ENCODE assay signal across 12 cellular contexts in the genomic region with DNA sequence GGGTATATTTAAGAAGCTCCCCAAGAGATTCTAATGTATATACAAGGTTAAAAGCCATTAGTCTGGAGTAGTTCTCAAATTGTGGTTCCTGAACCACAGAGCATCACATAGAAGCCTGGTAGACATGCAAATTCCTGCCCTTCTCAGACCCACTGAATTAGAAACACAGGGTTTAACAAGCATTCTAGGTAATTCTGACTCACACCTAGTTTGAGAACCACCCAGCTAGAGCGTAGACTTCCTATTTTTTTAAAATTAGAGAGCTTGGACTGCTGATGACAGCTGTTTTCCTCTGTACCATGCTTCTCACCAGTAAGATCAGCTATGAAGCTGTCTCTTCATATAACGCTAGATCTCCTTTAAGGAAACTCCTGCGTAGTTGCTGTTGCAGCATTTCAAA. TPM values are rescaled to one million over a fixed set of nuclear protein-coding genes. Genes with fewer than 3 reads are reported as not detected.
DNase-seq lines count a peak whose midpoint lies in the region; ATAC-seq, FAIRE-seq and TF ChIP-seq lines count a peak whose summit lies in the region.
"Had no signal": no experiment of that assay in that cellular context is flagged by ENCODE, and none has a peak within 500 bp of the region (broad histone marks: within the 10 kb centered on the region; RNA-seq: fewer than 3 reads in every experiment).

No MANE protein-coding gene starts in this region.

- peaks cover 0 to 7% (median 0%) of the 10 kb centered on the region in 3 donors for H3K36me3 ChIP-seq in esophagus squamous epithelium

- CTCF ChIA-PET in activated CD4-positive, alpha-beta T cell treated with anti-CD3 and anti-CD28 coated beads for 36 hours (lab: Charles Lee) = interaction anchor here (0.8 kb wide), 1 partner anchor 53 kb away, joined by 3 read pairs; no protein-coding TSS in a partner anchor
- CTCF ChIA-PET in activated CD4-positive, alpha-beta T cell treated with anti-CD3 and anti-CD28 coated beads, Interleukin-2, amount 10 ng/mL, durations not matched to agents 7 days and 5 days (lab: Charles Lee) = interaction anchor here (1.2 kb wide), 1 partner anchor 8 kb away, joined by 3 read pairs; no protein-coding TSS in a partner anchor

- no peak overlapping the region for H3K4me3 Mint-ChIP-seq in activated CD4-positive, alpha-beta T cell treated with anti-CD3 and anti-CD28 coated beads for 36 hours
- H3K4me3 Mint-ChIP-seq in activated CD4-positive, alpha-beta T cell treated with anti-CD3 and anti-CD28 coated beads, Interleukin-2, amount 10 ng/mL, durations not matched to agents 7 days and 5 days = no peak overlapping the region
- no peak overlapping the region for H3K4me3 Mint-ChIP-seq in stimulated activated effector memory CD8-positive, alpha-beta T cell treated with anti-CD3 and anti-CD28 coated beads, Interleukin-12 subunit alpha, Interleukin-12 subunit beta, amount 100 ng/mL, for 72 hours
- H3K4me3 Mint-ChIP-seq: T-helper 2 cell treated with Interferon-gamma antibody and Interleukin-4, amounts not matched to agents 5 μg/mL and 100 μg/mL, for 36 hours had no signal

- POLR2A ChIA-PET in activated CD4-positive, alpha-beta T cell treated with anti-CD3 and anti-CD28 coated beads for 36 hours (lab: Charles Lee) = no interaction called here
- POLR2A ChIA-PET in activated CD4-positive, alpha-beta T cell treated with anti-CD3 and anti-CD28 coated beads, Interleukin-2, amount 10 ng/mL, durations not matched to agents 7 days and 5 days (lab: Charles Lee) = no interaction called here

- H3K4me1 Mint-ChIP-seq in activated CD4-positive, alpha-beta T cell treated with anti-CD3 and anti-CD28 coated beads for 36 hours = peaks cover 18% of the 10 kb centered on the region
- H3K4me1 Mint-ChIP-seq in activated CD4-positive, alpha-beta T cell treated with anti-CD3 and anti-CD28 coated beads, Interleukin-2, amount 10 ng/mL, durations not matched to agents 7 days and 5 days = peaks cover 14% of the 10 kb centered on the region
- peaks cover 5% of the 10 kb centered on the region for H3K4me1 Mint-ChIP-seq in stimulated activated effector memory CD8-positive, alpha-beta T cell treated with anti-CD3 and anti-CD28 coated beads, Interleukin-12 subunit alpha, Interleukin-12 subunit beta, amount 100 ng/mL, for 72 hours

- no peak overlapping the region for H3K27ac Mint-ChIP-seq in activated CD4-positive, alpha-beta T cell treated with anti-CD3 and anti-CD28 coated beads for 36 hours
- no peak overlapping the region for H3K27ac Mint-ChIP-seq in activated CD4-positive, alpha-beta T cell treated with anti-CD3 and anti-CD28 coated beads, Interleukin-2, amount 10 ng/mL, durations not matched to agents 7 days and 5 days
- H3K27ac Mint-ChIP-seq in stimulated activated effector memory CD8-positive, alpha-beta T cell treated with anti-CD3 and anti-CD28 coated beads, Interleukin-12 subunit alpha, Interleukin-12 subunit beta, amount 100 ng/mL, for 72 hours = no peak overlapping the region
- H3K27ac Mint-ChIP-seq: T-helper 2 cell treated with Interferon-gamma antibody and Interleukin-4, amounts not matched to agents 5 μg/mL and 100 μg/mL, for 36 hours had no signal

- H3K4me1 ChIP-seq in esophagus squamous epithelium = peaks cover 0 to 6% (median 0%) of the 10 kb centered on the region in 3 donors

- no peak for FAIRE-seq in urothelium cell line (lab: Jason Lieb, UNC)
- FAIRE-seq: A204.1 had no signal

- TF ChIP-seq CTCF in esophagus squamous epithelium (IDR thresholded peaks at IDR 0.05) = no peak

- H3K27ac ChIP-seq in esophagus squamous epithelium = no peak overlapping the region

- no peaks in the 10 kb centered on the region for H3K9me3 ChIP-seq in esophagus squamous epithelium

- TF ChIP-seq POLR2A in esophagus squamous epithelium (IDR thresholded peaks at IDR 0.05) = no peak

- DNase-seq in activated CD4-positive, alpha-beta T cell treated with anti-CD3 and anti-CD28 coated beads for 36 hours = no peak
- no peak for DNase-seq in activated CD4-positive, alpha-beta T cell treated with anti-CD3 and anti-CD28 coated beads, Interleukin-2, amount 10 ng/mL, durations not matched to agents 7 days and 5 days
- peak; percentile 44 to 80 for DNase-seq in NOMO-1 (lab: John Stamatoyannopoulos, UW; ENCODE audit: unreplicated experiment in 2 of 2)
- DNase-seq in stimulated activated effector memory CD8-positive, alpha-beta T cell treated with anti-CD3 and anti-CD28 coated beads, Interleukin-12 subunit alpha, Interleukin-12 subunit beta, amount 100 ng/mL, for 72 hours (ENCODE audit: low spot score in 2 of 2) = no peak
- no peak for DNase-seq in urothelium cell line (ENCODE audit: low spot score)
- DNase-seq in esophagus squamous epithelium (lab: John Stamatoyannopoulos, UW) = no peak
- DNase-seq in OCI-M2 (lab: John Stamatoyannopoulos, UW; ENCODE audit: unreplicated experiment) = no peak
- DNase-seq: heart right ventricle, NCI-H1417 treated with DMSO at 0.1 percent for 48 hours had no signal

- no peaks in the 10 kb centered on the region for H3K9me3 Mint-ChIP-seq in activated CD4-positive, alpha-beta T cell treated with anti-CD3 and anti-CD28 coated beads for 36 hours (ENCODE audit: low read depth)
- H3K9me3 Mint-ChIP-seq in activated CD4-positive, alpha-beta T cell treated with anti-CD3 and anti-CD28 coated beads, Interleukin-2, amount 10 ng/mL, durations not matched to agents 7 days and 5 days = no peaks in the 10 kb centered on the region
- H3K9me3 Mint-ChIP-seq in stimulated activated effector memory CD8-positive, alpha-beta T cell treated with anti-CD3 and anti-CD28 coated beads, Interleukin-12 subunit alpha, Interleukin-12 subunit beta, amount 100 ng/mL, for 72 hours = no peaks in the 10 kb centered on the region
- H3K9me3 Mint-ChIP-seq: T-helper 2 cell treated with Interferon-gamma antibody and Interleukin-4, amounts not matched to agents 5 μg/mL and 100 μg/mL, for 36 hours had no signal

- intact Hi-C loops in activated CD4-positive, alpha-beta T cell treated with anti-CD3 and anti-CD28 coated beads for 36 hours (cut with DNase I, micrococcal nuclease) = no loop called here
- intact Hi-C loops in esophagus squamous epithelium (cut with DNase I) = no loop called here

- 69 to 77% methylated on average over 3 of the region's 3 CpGs for WGBS in esophagus squamous epithelium, 2 donors

- H3K27me3 ChIP-seq in esophagus squamous epithelium = peaks cover 0 to 16% (median 0%) of the 10 kb centered on the region in 4 donors

- no peak overlapping the region for H3K4me3 ChIP-seq in esophagus squamous epithelium
- H3K4me3 ChIP-seq: heart right ventricle had no signal

- H3K36me3 Mint-ChIP-seq in activated CD4-positive, alpha-beta T cell treated with anti-CD3 and anti-CD28 coated beads for 36 hours (ENCODE audit: low read depth) = peaks cover 10% of the 10 kb centered on the region
- H3K36me3 Mint-ChIP-seq in activated CD4-positive, alpha-beta T cell treated with anti-CD3 and anti-CD28 coated beads, Interleukin-2, amount 10 ng/mL, durations not matched to agents 7 days and 5 days (ENCODE audit: low read depth) = peaks cover 26% of the 10 kb centered on the region
- peaks cover 12% of the 10 kb centered on the region for H3K36me3 Mint-ChIP-seq in stimulated activated effector memory CD8-positive, alpha-beta T cell treated with anti-CD3 and anti-CD28 coated beads, Interleukin-12 subunit alpha, Interleukin-12 subunit beta, amount 100 ng/mL, for 72 hours

- peak; percentile 91 for ATAC-seq in activated CD4-positive, alpha-beta T cell treated with anti-CD3 and anti-CD28 coated beads for 36 hours
- peak; percentile 87 for ATAC-seq in HG02852 (IDR thresholded peaks at IDR 0.05; ENCODE audit: unreplicated experiment)
- ATAC-seq in stimulated activated effector memory CD8-positive, alpha-beta T cell treated with anti-CD3 and anti-CD28 coated beads, Interleukin-12 subunit alpha, Interleukin-12 subunit beta, amount 100 ng/mL, for 72 hours = peak; percentile 95

- no peaks in the 10 kb centered on the region for H3K27me3 Mint-ChIP-seq in activated CD4-positive, alpha-beta T cell treated with anti-CD3 and anti-CD28 coated beads for 36 hours
- no peaks in the 10 kb centered on the region for H3K27me3 Mint-ChIP-seq in activated CD4-positive, alpha-beta T cell treated with anti-CD3 and anti-CD28 coated beads, Interleukin-2, amount 10 ng/mL, durations not matched to agents 7 days and 5 days

RNA-seq across cellular contexts. Expression of a gene that starts 50.6 kb away (rescaled TPM):
- total RNA-seq in activated CD4-positive, alpha-beta T cell treated with anti-CD3 and anti-CD28 coated beads for 36 hours = 1 to 10 TPM; 5.0 to 5.7 TPM
- total RNA-seq in activated CD4-positive, alpha-beta T cell treated with anti-CD3 and anti-CD28 coated beads, Interleukin-2, amount 10 ng/mL, durations not matched to agents 7 days and 5 days = 10 to 100 TPM; 11.5 to 11.9 TPM
- total RNA-seq in esophagus squamous epithelium = 1 to 10 TPM; 5.6 to 7.6 (median 6.4) TPM

Comparison
In these comparisons a context has a peak if more than half of its experiments do, and no peak if none do; other contexts are left out.
1. DNase-seq: peak in NOMO-1 (2 of 2); none in activated CD4-positive, alpha-beta T cell treated with anti-CD3 and anti-CD28 coated beads for 36 hours (single experiment), activated CD4-positive, alpha-beta T cell treated with anti-CD3 and anti-CD28 coated beads, Interleukin-2, amount 10 ng/mL, durations not matched to agents 7 days and 5 days (single experiment), stimulated activated effector memory CD8-positive, alpha-beta T cell treated with anti-CD3 and anti-CD28 coated beads, Interleukin-12 subunit alpha, Interleukin-12 subunit beta, amount 100 ng/mL, for 72 hours (0 of 2), urothelium cell line (single experiment), esophagus squamous epithelium (single experiment) and OCI-M2 (single experiment).
2. Peak in every context shown above with its lines, with median percentiles within 50 percentile points of each other: ATAC-seq.